ENCODE assay signal across 9 cellular contexts in the genomic region with DNA sequence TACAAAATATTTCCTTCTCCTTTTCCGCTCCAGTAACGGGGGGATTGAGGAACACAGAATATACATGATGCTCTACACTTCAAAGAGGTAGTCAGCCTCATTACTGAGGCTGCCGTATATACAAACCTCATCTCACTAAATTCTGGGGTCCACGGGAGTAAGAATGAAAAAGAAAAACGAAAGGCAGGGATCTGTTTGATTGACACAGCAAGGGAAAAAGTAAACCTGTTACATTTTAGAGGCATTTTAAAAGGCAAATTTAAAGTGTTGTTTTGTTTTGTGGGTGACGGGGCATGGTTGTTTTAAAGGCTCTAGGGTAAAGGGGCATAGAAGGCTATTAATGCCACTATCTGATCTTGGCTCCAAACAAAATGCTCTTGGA. TPM values are rescaled to one million over a fixed set of nuclear protein-coding genes. Genes with fewer than 3 reads are reported as not detected.
DNase-seq lines count a peak whose midpoint lies in the region; ATAC-seq and TF ChIP-seq lines count a peak whose summit lies in the region.
"Had no signal": no experiment of that assay in that cellular context is flagged by ENCODE, and none has a peak within 500 bp of the region (broad histone marks: within the 10 kb centered on the region; RNA-seq: fewer than 3 reads in every experiment).

No MANE protein-coding gene starts in this region.

- no peaks in the 10 kb centered on the region for H3K79me2 ChIP-seq in HCT116 (ENCODE audit: insufficient read depth, low read length)

- DNase-seq in HCT116 (ENCODE audit: low read depth, low spot score), result no peak
- no peak for DNase-seq in SK-N-MC (ENCODE audit: low read depth, low spot score)
- no peak for DNase-seq in skeletal muscle cell (ENCODE audit: low read depth)
- no peak for DNase-seq in glomerular visceral epithelial cell (ENCODE audit: extremely low spot score)
- no peak for DNase-seq in NCI-H1694 treated with DMSO at 0.1 percent for 48 hours (lab: John Stamatoyannopoulos, UW)
- DNase-seq in DMS79 (lab: John Stamatoyannopoulos, UW), result no peak
- DNase-seq in NCI-H1694 (lab: John Stamatoyannopoulos, UW), result no peak
- DNase-seq: activated CD4-positive, alpha-beta T cell treated with anti-CD3 and anti-CD28 coated beads, Interleukin-2, amount 50 U/mL, for 4 hours had no signal

- H3K4me3 ChIP-seq in HCT116 (replicated peaks in 1 of 2; ENCODE audit: low read depth in 1 of 2, low read length in 2 of 2), result peak overlapping the region in 1 of 2 experiments; percentile 30; a peak in 3 of 4 replicates
- H3K4me3 ChIP-seq in SK-N-MC, result peak overlapping the region; percentile 90
- H3K4me3 ChIP-seq in gastroesophageal sphincter, result peak overlapping the region; percentile 57 to 61
- H3K4me3 ChIP-seq in skeletal muscle cell (ENCODE audit: low read depth, low read length), result peak overlapping the region; percentile 66

- TF ChIP-seq POLR2A in HCT116 (IDR thresholded peaks at IDR 0.05; ENCODE audit: borderline replicate concordance, extremely low read depth, insufficient read depth, insufficient read length) (no peak), gastroesophageal sphincter (IDR thresholded peaks at IDR 0.05) (no peak)

- TF ChIP-seq EP300 in gastroesophageal sphincter (IDR thresholded peaks at IDR 0.05), result no peak

- no peak for TF ChIP-seq RAD21 in HCT116 (IDR thresholded peaks at IDR 0.05; ENCODE audit: low read depth)

- BruUV-seq in HCT116 (replicated peaks; lab: Mats Ljungman, UMichigan), result no TSS peak

- no peak for TF ChIP-seq CTCF in HCT116 (IDR thresholded peaks at IDR 0.05 in 2 of 3, conservative IDR thresholded peaks at IDR 0.05 in 1 of 3; ENCODE audit: borderline replicate concordance in 1 of 3, insufficient read depth in 1 of 3, low read depth in 2 of 3, low read length in 2 of 3)
- TF ChIP-seq CTCF in gastroesophageal sphincter (IDR thresholded peaks at IDR 0.05), result no peak

- WGBS in gastroesophageal sphincter (ENCODE audit: low coverage in 1 of 2), 2 donors, result 3 to 6% methylated on average over 6 of the region's 6 CpGs

- RAD21 ChIA-PET in HCT116 (lab: Charles Lee; ENCODE audit: low non-redundant PET in 1 of 2, low total read pairs in 2 of 2, uncharacterized antibody in 2 of 2, unreplicated experiment in 2 of 2), result interaction anchor here in 1 of 2 experiments (1.4 kb wide), 1 partner anchor 1760 kb away, joined by 3 read pairs; no protein-coding TSS in a partner anchor

- POLR2A ChIA-PET in HCT116 (lab: Charles Lee), result no interaction called here

- no peaks in the 10 kb centered on the region for H3K36me3 ChIP-seq in HCT116 (ENCODE audit: control insufficient read depth in 1 of 2, insufficient read depth in 2 of 2, low read length in 2 of 2)
- no peaks in the 10 kb centered on the region for H3K36me3 ChIP-seq in SK-N-MC (ENCODE audit: insufficient read depth, low read length)
- no peaks in the 10 kb centered on the region for H3K36me3 ChIP-seq in gastroesophageal sphincter

- CTCF ChIA-PET in HCT116 (lab: Charles Lee), result interaction anchor here (1.1 to 1.3 kb wide), 3 partner anchors 9 to 1632 kb away, joined by 3 to 4 read pairs (median 4); no protein-coding TSS in a partner anchor

- H4K20me1 ChIP-seq in HCT116 (ENCODE audit: insufficient read depth), result no peaks in the 10 kb centered on the region

- H3K27ac ChIP-seq in HCT116 (ENCODE audit: low read depth, low read length), result no peak overlapping the region
- no peak overlapping the region for H3K27ac ChIP-seq in SK-N-MC
- H3K27ac ChIP-seq in gastroesophageal sphincter, result no peak overlapping the region

- intact Hi-C loops in HCT116 (cut with micrococcal nuclease), result loop anchor here (5.0 to 10.0 kb wide), 2 partner anchors 336 to 1759 kb away; no protein-coding TSS in a partner anchor

- H3K4me2 ChIP-seq in HCT116 (ENCODE audit: low read length), result peak overlapping the region; percentile 51

- H3K9me3 ChIP-seq in HCT116 (ENCODE audit: control insufficient read depth in 1 of 2, insufficient read depth in 1 of 2, low read depth in 1 of 2, low read length in 2 of 2), result no peaks in the 10 kb centered on the region
- H3K9me3 ChIP-seq in SK-N-MC (ENCODE audit: low read depth, low read length), result no peaks in the 10 kb centered on the region
- no peaks in the 10 kb centered on the region for H3K9me3 ChIP-seq in gastroesophageal sphincter

- H3K27me3 ChIP-seq in HCT116 (ENCODE audit: insufficient read depth, low read length), result no peaks in the 10 kb centered on the region
- peaks cover 13% of the 10 kb centered on the region for H3K27me3 ChIP-seq in gastroesophageal sphincter

- H3K4me1 ChIP-seq in HCT116 (ENCODE audit: control insufficient read depth in 1 of 2, insufficient read depth in 2 of 2, low read length in 2 of 2), result no peaks in the 10 kb centered on the region
- peaks cover 0 to 54% (median 21%) of the 10 kb centered on the region in 3 donors for H3K4me1 ChIP-seq in gastroesophageal sphincter

- peak overlapping the region; percentile 74 for H2AFZ ChIP-seq in HCT116 (ENCODE audit: low read depth, low read length, poor library complexity, severe bottlenecking)

- ATAC-seq in HCT116 (no peak), gastroesophageal sphincter (no peak)

- H3K9me2 ChIP-seq in HCT116 (ENCODE audit: insufficient read depth), result no peaks in the 10 kb centered on the region

- H3K9ac ChIP-seq in HCT116 (ENCODE audit: low read length) (no peak overlapping the region), SK-N-MC (ENCODE audit: insufficient read length) (no peak overlapping the region)

TF ChIP-seq in HCT116, 20 proteins besides CTCF, POLR2A, EP300 and RAD21 (continues in another document):
- TF ChIP-seq EZH2 (IDR thresholded peaks at IDR 0.05), result no peak
- TF ChIP-seq, protein P1, sequence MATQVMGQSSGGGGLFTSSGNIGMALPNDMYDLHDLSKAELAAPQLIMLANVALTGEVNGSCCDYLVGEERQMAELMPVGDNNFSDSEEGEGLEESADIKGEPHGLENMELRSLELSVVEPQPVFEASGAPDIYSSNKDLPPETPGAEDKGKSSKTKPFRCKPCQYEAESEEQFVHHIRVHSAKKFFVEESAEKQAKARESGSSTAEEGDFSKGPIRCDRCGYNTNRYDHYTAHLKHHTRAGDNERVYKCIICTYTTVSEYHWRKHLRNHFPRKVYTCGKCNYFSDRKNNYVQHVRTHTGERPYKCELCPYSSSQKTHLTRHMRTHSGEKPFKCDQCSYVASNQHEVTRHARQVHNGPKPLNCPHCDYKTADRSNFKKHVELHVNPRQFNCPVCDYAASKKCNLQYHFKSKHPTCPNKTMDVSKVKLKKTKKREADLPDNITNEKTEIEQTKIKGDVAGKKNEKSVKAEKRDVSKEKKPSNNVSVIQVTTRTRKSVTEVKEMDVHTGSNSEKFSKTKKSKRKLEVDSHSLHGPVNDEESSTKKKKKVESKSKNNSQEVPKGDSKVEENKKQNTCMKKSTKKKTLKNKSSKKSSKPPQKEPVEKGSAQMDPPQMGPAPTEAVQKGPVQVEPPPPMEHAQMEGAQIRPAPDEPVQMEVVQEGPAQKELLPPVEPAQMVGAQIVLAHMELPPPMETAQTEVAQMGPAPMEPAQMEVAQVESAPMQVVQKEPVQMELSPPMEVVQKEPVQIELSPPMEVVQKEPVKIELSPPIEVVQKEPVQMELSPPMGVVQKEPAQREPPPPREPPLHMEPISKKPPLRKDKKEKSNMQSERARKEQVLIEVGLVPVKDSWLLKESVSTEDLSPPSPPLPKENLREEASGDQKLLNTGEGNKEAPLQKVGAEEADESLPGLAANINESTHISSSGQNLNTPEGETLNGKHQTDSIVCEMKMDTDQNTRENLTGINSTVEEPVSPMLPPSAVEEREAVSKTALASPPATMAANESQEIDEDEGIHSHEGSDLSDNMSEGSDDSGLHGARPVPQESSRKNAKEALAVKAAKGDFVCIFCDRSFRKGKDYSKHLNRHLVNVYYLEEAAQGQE (IDR thresholded peaks at IDR 0.05; ENCODE audit: low read depth), result no peak
- TF ChIP-seq CBX3 (IDR thresholded peaks at IDR 0.05; ENCODE audit: low read depth), result no peak
- TF ChIP-seq, protein P2, sequence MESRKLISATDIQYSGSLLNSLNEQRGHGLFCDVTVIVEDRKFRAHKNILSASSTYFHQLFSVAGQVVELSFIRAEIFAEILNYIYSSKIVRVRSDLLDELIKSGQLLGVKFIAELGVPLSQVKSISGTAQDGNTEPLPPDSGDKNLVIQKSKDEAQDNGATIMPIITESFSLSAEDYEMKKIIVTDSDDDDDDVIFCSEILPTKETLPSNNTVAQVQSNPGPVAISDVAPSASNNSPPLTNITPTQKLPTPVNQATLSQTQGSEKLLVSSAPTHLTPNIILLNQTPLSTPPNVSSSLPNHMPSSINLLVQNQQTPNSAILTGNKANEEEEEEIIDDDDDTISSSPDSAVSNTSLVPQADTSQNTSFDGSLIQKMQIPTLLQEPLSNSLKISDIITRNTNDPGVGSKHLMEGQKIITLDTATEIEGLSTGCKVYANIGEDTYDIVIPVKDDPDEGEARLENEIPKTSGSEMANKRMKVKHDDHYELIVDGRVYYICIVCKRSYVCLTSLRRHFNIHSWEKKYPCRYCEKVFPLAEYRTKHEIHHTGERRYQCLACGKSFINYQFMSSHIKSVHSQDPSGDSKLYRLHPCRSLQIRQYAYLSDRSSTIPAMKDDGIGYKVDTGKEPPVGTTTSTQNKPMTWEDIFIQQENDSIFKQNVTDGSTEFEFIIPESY (IDR thresholded peaks at IDR 0.05; ENCODE audit: extremely low read depth, insufficient replicate concordance, low read length), result no peak
- TF ChIP-seq FOSL1 (IDR thresholded peaks at IDR 0.05; ENCODE audit: low read depth), result no peak
- no peak for TF ChIP-seq CEBPB (IDR thresholded peaks at IDR 0.05; ENCODE audit: low read depth)
- no peak for TF ChIP-seq YY1 (IDR thresholded peaks at IDR 0.05; ENCODE audit: extremely low read depth, insufficient replicate concordance, low read depth, low read length)
- TF ChIP-seq EGR1 (IDR thresholded peaks at IDR 0.05; ENCODE audit: low read depth), result no peak
- TF ChIP-seq SRF (IDR thresholded peaks at IDR 0.05; ENCODE audit: low read depth), result no peak
- TF ChIP-seq ZNF274 (IDR thresholded peaks at IDR 0.05; ENCODE audit: low read depth, low read length), result no peak
- TF ChIP-seq POLR2AphosphoS5 (IDR thresholded peaks at IDR 0.05; ENCODE audit: low read depth, low read length), result no peak
- TF ChIP-seq, protein P3, sequence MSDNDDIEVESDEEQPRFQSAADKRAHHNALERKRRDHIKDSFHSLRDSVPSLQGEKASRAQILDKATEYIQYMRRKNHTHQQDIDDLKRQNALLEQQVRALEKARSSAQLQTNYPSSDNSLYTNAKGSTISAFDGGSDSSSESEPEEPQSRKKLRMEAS (IDR thresholded peaks at IDR 0.05), result no peak
- TF ChIP-seq, protein P4, sequence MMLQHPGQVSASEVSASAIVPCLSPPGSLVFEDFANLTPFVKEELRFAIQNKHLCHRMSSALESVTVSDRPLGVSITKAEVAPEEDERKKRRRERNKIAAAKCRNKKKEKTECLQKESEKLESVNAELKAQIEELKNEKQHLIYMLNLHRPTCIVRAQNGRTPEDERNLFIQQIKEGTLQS (IDR thresholded peaks at IDR 0.05), result no peak
- no peak for TF ChIP-seq JUND (IDR thresholded peaks at IDR 0.05)
- no peak for TF ChIP-seq EZH2phosphoT487 (IDR thresholded peaks at IDR 0.05; ENCODE audit: borderline replicate concordance)
- TF ChIP-seq ELF1 (IDR thresholded peaks at IDR 0.05; ENCODE audit: borderline replicate concordance, low read depth), result no peak

RNA-seq across cellular contexts. Expression of a gene that starts 2.9 kb away (rescaled TPM):
- total RNA-seq in HCT116 (2021; ENCODE audit: unreplicated experiment) (not detected), gastroesophageal sphincter (10 to 100 TPM in 2 of 4 donors, under 1 TPM in 2; 0.27 to 18.1 (median 7.0) TPM)
- polyA plus RNA-seq in HCT116 (2012), result not detected in 2 replicates
